24 cellular contexts compared by ENCODE assay signal in the genomic region with DNA sequence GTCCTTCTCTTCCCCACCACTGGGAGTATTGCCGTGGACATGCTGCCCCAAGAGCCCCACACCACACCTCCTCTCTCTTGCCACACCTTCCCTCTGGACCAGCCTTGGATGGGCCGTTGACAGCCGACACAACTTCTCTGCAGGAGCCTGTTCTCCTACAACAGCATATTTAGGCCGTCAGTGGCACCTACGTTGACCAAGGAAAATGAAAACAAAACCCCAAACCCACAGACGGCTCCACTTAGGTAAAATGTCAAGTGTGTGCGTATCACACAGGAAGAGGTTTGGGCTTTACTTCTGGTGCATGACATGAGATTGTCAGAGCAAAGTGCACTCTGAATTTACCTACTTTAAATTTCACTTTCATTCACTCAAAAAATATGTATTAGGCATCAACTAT.
DNase-seq lines count a peak whose midpoint lies in the region; ATAC-seq and TF ChIP-seq lines count a peak whose summit lies in the region.
"Had no signal": no experiment of that assay in that cellular context is flagged by ENCODE, and none has a peak within 500 bp of the region (broad histone marks: within the 10 kb centered on the region; RNA-seq: fewer than 3 reads in every experiment).

No MANE protein-coding gene starts in this region.

- no peak for ATAC-seq in right cardiac atrium

- intact Hi-C loops in testis (cut with DNase I; ENCODE audit: low total_unique reads): no loop called here
- intact Hi-C loops in right cardiac atrium (cut with DNase I): no loop called here

- H3K4me1 ChIP-seq in endodermal cell (ENCODE audit: control insufficient read depth, insufficient read depth, low read length) (no peaks in the 10 kb centered on the region), testis (no peaks in the 10 kb centered on the region), right cardiac atrium (ENCODE audit: control insufficient read depth, insufficient read depth, low read length) (peaks cover 3% of the 10 kb centered on the region)
- H3K4me1 ChIP-seq: right atrium auricular region had no signal

- peak; percentile 40 for DNase-seq in activated naive CD4-positive, alpha-beta T cell treated with anti-CD3 and anti-CD28 coated beads, Interleukin-2, amount 10 ng/mL, durations not matched to agents 7 days and 5 days
- DNase-seq in activated naive CD4-positive, alpha-beta T cell treated with anti-CD3 and anti-CD28 coated beads, Interleukin-2, amount 50 U/mL, for 16 hours: no peak
- no peak for DNase-seq in T-helper 2 cell treated with Interferon-gamma antibody and Interleukin-4, amounts not matched to agents 5 μg/mL and 100 μg/mL, for 36 hours (ENCODE audit: low spot score)
- DNase-seq in endodermal cell: no peak
- peak; percentile 4 for DNase-seq in testis
- no peak for DNase-seq in right cardiac atrium
- no peak for DNase-seq in NCI-H82 (lab: John Stamatoyannopoulos, UW)
- no peak for DNase-seq in Ammon's horn (ENCODE audit: low spot score)
- DNase-seq: ACHN; activated CD4-positive, alpha-beta T cell treated with anti-CD3 and anti-CD28 coated beads for 4 hours; activated T-cell treated with anti-CD3 and anti-CD28 coated beads, Interleukin-2, amount 50 U/mL, for 48 hours; anterior cingulate cortex; caudate nucleus; DMS53; GF-D8; GOT3; hypothalamus; islet precursor cell; MG63; NCI-H146; NCI-H526 treated with DMSO at 0.1 percent for 48 hours; stimulated activated CD4-positive, alpha-beta T cell treated with anti-CD3 and anti-CD28 coated beads, Interleukin-15, amount 100 ng/mL, for 24 hours had no signal

- no peaks in the 10 kb centered on the region for H3K27me3 ChIP-seq in endodermal cell (ENCODE audit: control insufficient read depth, insufficient read depth, low read length, poor library complexity, severe bottlenecking)
- no peaks in the 10 kb centered on the region for H3K27me3 ChIP-seq in testis
- H3K27me3 ChIP-seq in right cardiac atrium (ENCODE audit: control insufficient read depth, insufficient read depth): no peaks in the 10 kb centered on the region
- H3K27me3 ChIP-seq: MG63, ovary, right atrium auricular region had no signal

- TF ChIP-seq POLR2A in testis (IDR thresholded peaks at IDR 0.05): no peak

- H3K4me1 Mint-ChIP-seq in activated naive CD4-positive, alpha-beta T cell treated with anti-CD3 and anti-CD28 coated beads, Interleukin-2, amount 10 ng/mL, durations not matched to agents 7 days and 5 days: peaks cover 15% of the 10 kb centered on the region
- peaks cover 9% of the 10 kb centered on the region for H3K4me1 Mint-ChIP-seq in T-helper 2 cell treated with Interferon-gamma antibody and Interleukin-4, amounts not matched to agents 5 μg/mL and 100 μg/mL, for 36 hours (ENCODE audit: low read depth)
- H3K4me1 Mint-ChIP-seq in endodermal cell: no peaks in the 10 kb centered on the region

- H3K9ac ChIP-seq in endodermal cell (ENCODE audit: extremely low read depth, low read length, poor library complexity, severe bottlenecking): no peak overlapping the region

- H3K9me3 ChIP-seq in endodermal cell (ENCODE audit: control insufficient read depth, low read length): no peaks in the 10 kb centered on the region
- H3K9me3 ChIP-seq in testis: no peaks in the 10 kb centered on the region
- H3K9me3 ChIP-seq in right cardiac atrium (ENCODE audit: control insufficient read depth, low read length): no peaks in the 10 kb centered on the region
- H3K9me3 ChIP-seq: MG63, ovary, right atrium auricular region had no signal

- H3K27ac ChIP-seq in endodermal cell (ENCODE audit: low read depth, low read length): no peak overlapping the region
- H3K27ac ChIP-seq in testis: no peak overlapping the region
- H3K27ac ChIP-seq in right cardiac atrium (ENCODE audit: low read length): no peak overlapping the region
- H3K27ac ChIP-seq: ovary, right atrium auricular region had no signal

- H3K27me3 Mint-ChIP-seq in activated naive CD4-positive, alpha-beta T cell treated with anti-CD3 and anti-CD28 coated beads, Interleukin-2, amount 10 ng/mL, durations not matched to agents 7 days and 5 days: peaks cover 10% of the 10 kb centered on the region
- peaks cover 9% of the 10 kb centered on the region for H3K27me3 Mint-ChIP-seq in T-helper 2 cell treated with Interferon-gamma antibody and Interleukin-4, amounts not matched to agents 5 μg/mL and 100 μg/mL, for 36 hours (ENCODE audit: low read depth)
- no peaks in the 10 kb centered on the region for H3K27me3 Mint-ChIP-seq in endodermal cell (ENCODE audit: insufficient read depth)

- H3K36me3 ChIP-seq in endodermal cell (ENCODE audit: control insufficient read depth, insufficient read depth, low read length) (peaks cover 48% of the 10 kb centered on the region), testis (ENCODE audit: low read depth, missing control alignments) (no peaks in the 10 kb centered on the region)
- H3K36me3 ChIP-seq: ovary had no signal

- peaks cover 7% of the 10 kb centered on the region for H3K9me3 Mint-ChIP-seq in activated naive CD4-positive, alpha-beta T cell treated with anti-CD3 and anti-CD28 coated beads, Interleukin-2, amount 10 ng/mL, durations not matched to agents 7 days and 5 days
- H3K9me3 Mint-ChIP-seq in T-helper 2 cell treated with Interferon-gamma antibody and Interleukin-4, amounts not matched to agents 5 μg/mL and 100 μg/mL, for 36 hours: peaks cover 9% of the 10 kb centered on the region
- H3K9me3 Mint-ChIP-seq in endodermal cell: no peaks in the 10 kb centered on the region

- no peak overlapping the region for H3K4me3 Mint-ChIP-seq in activated naive CD4-positive, alpha-beta T cell treated with anti-CD3 and anti-CD28 coated beads, Interleukin-2, amount 10 ng/mL, durations not matched to agents 7 days and 5 days
- H3K4me3 Mint-ChIP-seq in T-helper 2 cell treated with Interferon-gamma antibody and Interleukin-4, amounts not matched to agents 5 μg/mL and 100 μg/mL, for 36 hours: peak overlapping the region; percentile 57
- H3K4me3 Mint-ChIP-seq in endodermal cell: no peak overlapping the region

- peaks cover 4% of the 10 kb centered on the region for H3K36me3 Mint-ChIP-seq in activated naive CD4-positive, alpha-beta T cell treated with anti-CD3 and anti-CD28 coated beads, Interleukin-2, amount 10 ng/mL, durations not matched to agents 7 days and 5 days
- peaks cover 4% of the 10 kb centered on the region for H3K36me3 Mint-ChIP-seq in T-helper 2 cell treated with Interferon-gamma antibody and Interleukin-4, amounts not matched to agents 5 μg/mL and 100 μg/mL, for 36 hours (ENCODE audit: low read depth)
- peaks cover 36% of the 10 kb centered on the region for H3K36me3 Mint-ChIP-seq in endodermal cell (ENCODE audit: low read depth)

- peak overlapping the region; percentile 71 for H3K27ac Mint-ChIP-seq in activated naive CD4-positive, alpha-beta T cell treated with anti-CD3 and anti-CD28 coated beads, Interleukin-2, amount 10 ng/mL, durations not matched to agents 7 days and 5 days
- peak overlapping the region; percentile 53 for H3K27ac Mint-ChIP-seq in T-helper 2 cell treated with Interferon-gamma antibody and Interleukin-4, amounts not matched to agents 5 μg/mL and 100 μg/mL, for 36 hours
- peak overlapping the region; percentile 7 for H3K27ac Mint-ChIP-seq in endodermal cell

- TF ChIP-seq CTCF in endodermal cell (conservative IDR thresholded peaks at IDR 0.05) (no peak), testis (IDR thresholded peaks at IDR 0.05) (no peak)

- 90 to 93% methylated on average over 7 of the region's 7 CpGs for WGBS in endodermal cell (ENCODE audit: insufficient coverage in 1 of 2, insufficient read length in 1 of 2), 2 experiments
- 83 to 94% methylated on average over 7 of the region's 7 CpGs for WGBS in testis, 2 donors
- 89% methylated on average over 7 of the region's 7 CpGs for WGBS in right cardiac atrium

- H3K4me3 ChIP-seq in endodermal cell (ENCODE audit: low read length) (no peak overlapping the region), testis (no peak overlapping the region), right cardiac atrium (ENCODE audit: low read length) (no peak overlapping the region)
- H3K4me3 ChIP-seq: MG63, ovary, right atrium auricular region had no signal

- CTCF ChIA-PET in activated naive CD4-positive, alpha-beta T cell treated with anti-CD3 and anti-CD28 coated beads, Interleukin-2, amount 10 ng/mL, durations not matched to agents 7 days and 5 days (lab: Charles Lee): no interaction called here

Comparison
In these comparisons a context has a peak if more than half of its experiments do, and no peak if none do; other contexts are left out.
1. DNase-seq: peak in activated naive CD4-positive, alpha-beta T cell treated with anti-CD3 and anti-CD28 coated beads, Interleukin-2, amount 10 ng/mL, durations not matched to agents 7 days and 5 days (single experiment) and testis (single experiment); none in activated naive CD4-positive, alpha-beta T cell treated with anti-CD3 and anti-CD28 coated beads, Interleukin-2, amount 50 U/mL, for 16 hours (single experiment), T-helper 2 cell treated with Interferon-gamma antibody and Interleukin-4, amounts not matched to agents 5 μg/mL and 100 μg/mL, for 36 hours (single experiment), endodermal cell (single experiment), right cardiac atrium (0 of 3), NCI-H82 (single experiment) and Ammon's horn (single experiment).
2. H3K27ac Mint-ChIP-seq: peak in every context shown above with its lines; median percentile 71 in activated naive CD4-positive, alpha-beta T cell treated with anti-CD3 and anti-CD28 coated beads, Interleukin-2, amount 10 ng/mL, durations not matched to agents 7 days and 5 days; 53 in T-helper 2 cell treated with Interferon-gamma antibody and Interleukin-4, amounts not matched to agents 5 μg/mL and 100 μg/mL, for 36 hours; 7 in endodermal cell.